Comparison of ENCODE assay signal across 26 cellular contexts in the genomic region with DNA sequence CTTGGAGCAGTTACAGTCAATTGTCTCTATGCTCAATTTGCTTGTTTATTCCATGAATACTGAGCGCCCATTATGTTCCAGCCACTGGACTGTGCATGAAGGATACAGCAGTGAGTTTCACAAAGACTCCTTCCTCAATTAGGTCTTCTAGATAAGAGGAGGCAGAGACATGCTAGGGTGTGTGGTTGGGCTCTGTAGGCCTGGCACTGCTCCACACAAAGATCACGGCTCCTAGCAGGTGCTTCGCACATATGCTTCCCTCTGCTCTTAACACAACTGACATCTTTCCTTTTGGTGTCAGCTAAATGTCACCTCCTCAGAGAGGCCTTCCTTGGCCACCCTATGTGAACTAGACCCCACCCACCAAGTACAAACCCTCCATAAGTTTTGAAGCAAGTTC. TPM values are rescaled to one million over a fixed set of nuclear protein-coding genes. Genes with fewer than 3 reads are reported as not detected.
"Had no signal": no experiment of that assay in that cellular context is flagged by ENCODE, and none has a peak within 500 bp of the region (broad histone marks: within the 10 kb centered on the region; RNA-seq: fewer than 3 reads in every experiment).

No MANE protein-coding gene starts in this region.

- ATAC-seq: activated CD8-positive, alpha-beta T cell treated with anti-CD3 and anti-CD28 coated beads for 36 hours; activated T-cell treated with anti-CD3 and anti-CD28 coated beads, Interleukin-2, amount 50 U/mL, for 72 hours; PC-3; T-cell had no signal

- DNase-seq: activated CD4-positive, alpha-beta T cell treated with anti-CD3 and anti-CD28 coated beads for 4 hours; activated CD8-positive, alpha-beta memory T cell treated with anti-CD3 and anti-CD28 coated beads, Interleukin-2, amount 50 U/mL, for 4 hours; activated CD8-positive, alpha-beta T cell treated with anti-CD3 and anti-CD28 coated beads for 36 hours; activated gamma-delta T cell treated with Interleukin-2 at 50 U/mL for 16 hours; activated naive CD4-positive, alpha-beta T cell treated with anti-CD3 and anti-CD28 coated beads, Interleukin-2, amount 10 ng/mL, durations not matched to agents 7 days and 5 days; activated naive CD8-positive, alpha-beta T cell treated with anti-CD3 and anti-CD28 coated beads for 36 hours; activated T-cell treated with anti-CD3 and anti-CD28 coated beads, Interleukin-2, amount 50 U/mL, for 72 hours; MG63; NCI-H1105; NCI-H1436; NCI-H1694 treated with DMSO at 0.1 percent for 48 hours; NCI-H2029 treated with DMSO at 0.1 percent for 48 hours; NCI-H446; NCI-H526 treated with DMSO at 0.1 percent for 48 hours; NCI-H82; PC-3; SHP77 treated with DMSO at 0.1 percent for 48 hours; T-cell; T-helper 2 cell; T1000; WERI-Rb-1 had no signal

- H3K27ac ChIP-seq: WERI-Rb-1 had no signal

- H3K27me3 ChIP-seq: MG63 had no signal

- H3K9me3 ChIP-seq: MG63 had no signal

- H3K4me3 Mint-ChIP-seq: activated CD8-positive, alpha-beta T cell treated with anti-CD3 and anti-CD28 coated beads for 36 hours; activated naive CD4-positive, alpha-beta T cell treated with anti-CD3 and anti-CD28 coated beads, Interleukin-2, amount 10 ng/mL, durations not matched to agents 7 days and 5 days; activated naive CD8-positive, alpha-beta T cell treated with anti-CD3 and anti-CD28 coated beads for 36 hours; activated T-cell treated with anti-CD3 and anti-CD28 coated beads, Interleukin-2, amount 50 U/mL, for 72 hours; T-cell had no signal

- H3K36me3 ChIP-seq: MG63, WERI-Rb-1 had no signal

- H3K36me3 Mint-ChIP-seq: activated naive CD4-positive, alpha-beta T cell treated with anti-CD3 and anti-CD28 coated beads, Interleukin-2, amount 10 ng/mL, durations not matched to agents 7 days and 5 days; activated naive CD8-positive, alpha-beta T cell treated with anti-CD3 and anti-CD28 coated beads for 36 hours; T-cell had no signal

- H3K27ac Mint-ChIP-seq: activated CD8-positive, alpha-beta T cell treated with anti-CD3 and anti-CD28 coated beads for 36 hours; activated naive CD4-positive, alpha-beta T cell treated with anti-CD3 and anti-CD28 coated beads, Interleukin-2, amount 10 ng/mL, durations not matched to agents 7 days and 5 days; activated naive CD8-positive, alpha-beta T cell treated with anti-CD3 and anti-CD28 coated beads for 36 hours; activated T-cell treated with anti-CD3 and anti-CD28 coated beads, Interleukin-2, amount 50 U/mL, for 72 hours; activated T-helper 2 cell treated with anti-CD3 and anti-CD28 coated beads, Interferon-gamma antibody, Interleukin-2, Interleukin-4, amounts not matched to agents 10 μg/mL and 5 μg/mL and 100 μg/mL, durations not matched to agents 14 hours and 24 hours and 36 hours; T-cell had no signal

- H3K9me3 Mint-ChIP-seq: activated CD8-positive, alpha-beta T cell treated with anti-CD3 and anti-CD28 coated beads for 36 hours; activated naive CD4-positive, alpha-beta T cell treated with anti-CD3 and anti-CD28 coated beads, Interleukin-2, amount 10 ng/mL, durations not matched to agents 7 days and 5 days; activated naive CD8-positive, alpha-beta T cell treated with anti-CD3 and anti-CD28 coated beads for 36 hours; activated T-cell treated with anti-CD3 and anti-CD28 coated beads, Interleukin-2, amount 50 U/mL, for 72 hours; activated T-helper 2 cell treated with anti-CD3 and anti-CD28 coated beads, Interferon-gamma antibody, Interleukin-2, Interleukin-4, amounts not matched to agents 10 μg/mL and 5 μg/mL and 100 μg/mL, durations not matched to agents 14 hours and 24 hours and 36 hours; T-cell had no signal

- H3K4me1 Mint-ChIP-seq: activated naive CD4-positive, alpha-beta T cell treated with anti-CD3 and anti-CD28 coated beads, Interleukin-2, amount 10 ng/mL, durations not matched to agents 7 days and 5 days; activated naive CD8-positive, alpha-beta T cell treated with anti-CD3 and anti-CD28 coated beads for 36 hours; T-cell had no signal

- H3K27me3 Mint-ChIP-seq: activated CD8-positive, alpha-beta T cell treated with anti-CD3 and anti-CD28 coated beads for 36 hours; activated naive CD8-positive, alpha-beta T cell treated with anti-CD3 and anti-CD28 coated beads for 36 hours; T-cell had no signal

- H3K4me3 ChIP-seq: MG63 had no signal

RNA-seq across cellular contexts. Expression of gene IL12B, which starts 10.9 kb away (rescaled TPM):
- total RNA-seq: activated CD8-positive, alpha-beta T cell treated with anti-CD3 and anti-CD28 coated beads for 36 hours; activated naive CD8-positive, alpha-beta T cell treated with anti-CD3 and anti-CD28 coated beads for 36 hours; activated T-cell treated with anti-CD3 and anti-CD28 coated beads, Interleukin-2, amount 50 U/mL, for 72 hours; activated T-helper 2 cell treated with anti-CD3 and anti-CD28 coated beads, Interferon-gamma antibody, Interleukin-2, Interleukin-4, amounts not matched to agents 10 μg/mL and 5 μg/mL and 100 μg/mL, durations not matched to agents 14 hours and 24 hours and 36 hours; cardiac septum; cerebellum; PC-3; SK-MEL-5; T-cell had no signal
- polyA plus RNA-seq: adipose tissue had no signal
